6 cellular contexts compared by ENCODE assay signal in genomic region chr10:131823601-131824099, GRCh38.
DNase-seq lines count a peak whose midpoint lies in the region; ATAC-seq and TF ChIP-seq lines count a peak whose summit lies in the region.
"Not testable (repeated sequence)": the region's sequence is repeated elsewhere in the genome, so short reads cannot be mapped to it uniquely, and the experiment has no call there.

No MANE protein-coding gene starts in this region.

- TF ChIP-seq EP300 in sigmoid colon (IDR thresholded peaks at IDR 0.05); upper lobe of left lung (IDR thresholded peaks at IDR 0.05): not testable (repeated sequence)

- H3K4me3 ChIP-seq in sigmoid colon, upper lobe of left lung: not testable (repeated sequence)

- DNase-seq in activated effector memory CD4-positive, alpha-beta T cell treated with anti-CD3 and anti-CD28 coated beads, Interleukin-2, amount 50 U/mL, for 16 hours: peak; percentile 53
- DNase-seq in ecto neural progenitor cell (ENCODE audit: low spot score) (peak; percentile 37), islet precursor cell (peak; percentile 22), mesenteric fat pad (ENCODE audit: low spot score) (peak; percentile 39), sigmoid colon (peak; percentile 28), upper lobe of left lung (peak; percentile 5 to 22)

- TF ChIP-seq POLR2A in sigmoid colon (IDR thresholded peaks at IDR 0.05); upper lobe of left lung (IDR thresholded peaks at IDR 0.05): not testable (repeated sequence)

- intact Hi-C loops in sigmoid colon (cut with DNase I): not testable (repeated sequence)

- not testable (repeated sequence) for H3K9me3 ChIP-seq in sigmoid colon, upper lobe of left lung

- WGBS in sigmoid colon, 2 donors: 91 to 92% methylated on average over 11 to 12 of the region's 12 CpGs
- WGBS in upper lobe of left lung, 2 donors: 87% methylated on average over 10 of the region's 12 CpGs; no CpG with 5 or more reads in 1 of the 2 donors

- not testable (repeated sequence) for ATAC-seq in upper lobe of left lung (ENCODE audit: low FRiP score in 2 of 2)

- TF ChIP-seq CTCF in sigmoid colon (IDR thresholded peaks at IDR 0.05); upper lobe of left lung (IDR thresholded peaks at IDR 0.05): not testable (repeated sequence)

- H3K36me3 ChIP-seq in sigmoid colon, upper lobe of left lung: not testable (repeated sequence)

- H3K27ac ChIP-seq in sigmoid colon, upper lobe of left lung: not testable (repeated sequence)

- H3K4me1 ChIP-seq in sigmoid colon, upper lobe of left lung: not testable (repeated sequence)

- H3K27me3 ChIP-seq in sigmoid colon: peaks cover 0 to 16% (median 0%) of the 10 kb centered on the region in 3 donors
- not testable (repeated sequence) for H3K27me3 ChIP-seq in upper lobe of left lung
